27 cellular contexts compared by ENCODE assay signal in the genomic region with DNA sequence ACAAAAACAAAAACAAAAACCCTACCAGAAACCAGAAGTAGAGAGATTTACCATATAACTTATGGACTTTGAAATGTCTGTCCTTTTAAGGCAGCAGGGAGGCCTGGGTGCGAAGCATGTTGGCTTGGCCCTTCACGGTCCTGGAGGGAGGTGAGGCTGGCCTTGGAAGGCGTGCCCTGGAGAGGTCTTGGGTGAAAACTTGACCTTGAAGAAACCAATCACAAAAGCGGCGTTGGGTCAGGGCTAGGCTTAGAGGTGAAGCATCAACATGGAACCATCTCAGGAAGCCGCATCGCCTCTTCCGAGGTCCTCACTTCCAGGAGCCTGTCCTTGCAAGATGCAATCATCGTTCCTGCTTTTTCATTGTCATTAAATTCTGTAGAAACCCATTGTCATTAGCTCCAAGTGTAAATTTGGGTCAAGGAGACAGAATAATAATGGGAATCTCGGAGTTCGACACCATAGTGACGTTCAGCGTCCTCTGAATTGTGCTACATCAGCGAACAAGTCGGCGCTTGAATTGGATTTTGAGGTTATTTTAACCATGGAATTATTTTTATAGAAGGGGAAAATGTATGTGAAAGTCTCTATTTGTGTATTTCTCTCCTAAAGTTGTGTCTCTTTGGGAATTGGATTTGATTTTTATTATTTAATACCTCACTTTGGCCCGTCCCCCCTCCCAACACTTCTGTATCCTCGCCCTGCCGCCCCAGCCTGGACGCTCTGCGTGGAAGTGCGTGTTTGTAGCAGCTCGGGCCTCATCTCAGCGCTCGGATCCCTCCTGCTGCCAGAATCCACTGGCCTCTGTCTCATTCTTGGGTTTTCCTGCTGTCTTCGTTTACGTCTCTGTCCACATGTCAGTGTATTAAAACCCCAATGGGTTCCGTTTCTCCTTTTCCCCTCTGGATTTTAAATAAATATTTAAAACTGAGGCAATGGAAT. TPM values are rescaled to one million over a fixed set of nuclear protein-coding genes. Genes with fewer than 3 reads are reported as not detected.
DNase-seq lines count a peak whose midpoint lies in the region; FAIRE-seq and TF ChIP-seq lines count a peak whose summit lies in the region.
"Had no signal": no experiment of that assay in that cellular context is flagged by ENCODE, and none has a peak within 500 bp of the region (broad histone marks: within the 10 kb centered on the region; RNA-seq: fewer than 3 reads in every experiment).

No MANE protein-coding gene starts in this region.

- H3K9me3 Mint-ChIP-seq in Calu3 (ENCODE audit: low read depth, unreplicated experiment): no peaks in the 10 kb centered on the region
- H3K9me3 Mint-ChIP-seq in activated CD4-positive, alpha-beta memory T cell treated with anti-CD3 and anti-CD28 coated beads for 36 hours: no peaks in the 10 kb centered on the region
- H3K9me3 Mint-ChIP-seq: activated naive CD8-positive, alpha-beta T cell treated with anti-CD3 and anti-CD28 coated beads for 36 hours; CD4-positive, alpha-beta memory T cell; HFFc6 had no signal

- H3K36me3 ChIP-seq in kidney (ENCODE audit: control insufficient read depth in 1 of 2, insufficient read depth in 2 of 2, low read length in 2 of 2) (peaks cover 0 to 5% of the 10 kb centered on the region in 2 donors), stomach (peaks cover 0 to 19% (median 13%) of the 10 kb centered on the region in 4 donors), tibial nerve (peaks cover 0 to 54% (median 0%) of the 10 kb centered on the region in 3 donors)

- intact Hi-C loops in Calu3 (cut with micrococcal nuclease; ENCODE audit: unreplicated experiment) (no loop called here), kidney (cut with DNase I) (no loop called here), stomach (cut with DNase I; ENCODE audit: low total_unique reads) (no loop called here)
- intact Hi-C loops in activated CD4-positive, alpha-beta memory T cell treated with anti-CD3 and anti-CD28 coated beads for 36 hours (cut with micrococcal nuclease): no loop called here

- POLR2A ChIA-PET in activated CD4-positive, alpha-beta memory T cell treated with anti-CD3 and anti-CD28 coated beads for 36 hours (lab: Charles Lee): no interaction called here

- BruUV-seq in Calu3 (replicated peaks; lab: Mats Ljungman, UMichigan): TSS peak; percentile 34

- H3K27ac ChIP-seq in kidney (ENCODE audit: low read depth in 2 of 2, low read length in 2 of 2): no peak overlapping the region
- no peak overlapping the region for H3K27ac ChIP-seq in stomach
- no peak overlapping the region for H3K27ac ChIP-seq in tibial nerve

- FAIRE-seq in kidney (lab: Jason Lieb, UNC): no peak
- no peak for FAIRE-seq in GM19239 (lab: Jason Lieb, UNC)

- H3K27me3 Mint-ChIP-seq in Calu3 (ENCODE audit: unreplicated experiment): no peaks in the 10 kb centered on the region
- no peaks in the 10 kb centered on the region for H3K27me3 Mint-ChIP-seq in activated CD4-positive, alpha-beta memory T cell treated with anti-CD3 and anti-CD28 coated beads for 36 hours
- H3K27me3 Mint-ChIP-seq: activated naive CD8-positive, alpha-beta T cell treated with anti-CD3 and anti-CD28 coated beads for 36 hours had no signal

- WGBS in stomach, 5 donors: 85 to 92% (median 90%) methylated on average over 28 of the region's 28 CpGs
- WGBS in tibial nerve, 2 donors: 89 to 90% methylated on average over 28 of the region's 28 CpGs

- no peaks in the 10 kb centered on the region for H3K4me1 Mint-ChIP-seq in Calu3 (ENCODE audit: low read depth, unreplicated experiment)
- no peaks in the 10 kb centered on the region for H3K4me1 Mint-ChIP-seq in activated CD4-positive, alpha-beta memory T cell treated with anti-CD3 and anti-CD28 coated beads for 36 hours (ENCODE audit: low read depth)
- H3K4me1 Mint-ChIP-seq: activated naive CD8-positive, alpha-beta T cell treated with anti-CD3 and anti-CD28 coated beads for 36 hours; CD4-positive, alpha-beta memory T cell; naive B cell had no signal

- DNase-seq in Calu3 (no peak), kidney (peak; percentile 36), stomach (peak; percentile 24), tibial nerve (ENCODE audit: low spot score in 2 of 2) (no peak), GM19239 (ENCODE audit: insufficient read length, low spot score) (no peak)
- DNase-seq in activated CD4-positive, alpha-beta memory T cell treated with anti-CD3 and anti-CD28 coated beads for 36 hours: peak; percentile 5
- no peak for DNase-seq in activated CD4-positive, CD25-positive, alpha-beta regulatory T cell (lab: John Stamatoyannopoulos, UW)
- DNase-seq: activated CD8-positive, alpha-beta T cell treated with anti-CD3 and anti-CD28 coated beads, Interleukin-2, amount 10 ng/mL, durations not matched to agents 7 days and 5 days; activated naive CD8-positive, alpha-beta T cell treated with anti-CD3 and anti-CD28 coated beads for 36 hours; CD4-positive, alpha-beta memory T cell; DMS79; HFFc6; mesendoderm; naive B cell; NCI-H1048; NCI-H1930; NCI-H82; OCI-M1; Right ventricle myocardium superior; stimulated activated CD4-positive, alpha-beta T cell treated with anti-CD3 and anti-CD28 coated beads, Interleukin-12 subunit alpha, Interleukin-12 subunit beta, amount 100 ng/mL, for 4 hours; stimulated activated CD4-positive, alpha-beta T cell treated with anti-CD3 and anti-CD28 coated beads, Interleukin-4, amount 100 ng/mL, for 4 hours; T-helper 9 cell had no signal

- H3K9me3 ChIP-seq in kidney (ENCODE audit: control insufficient read depth in 1 of 2, low read length in 2 of 2) (no peaks in the 10 kb centered on the region), stomach (no peaks in the 10 kb centered on the region), tibial nerve (no peaks in the 10 kb centered on the region)

- no peak overlapping the region for H3K9ac ChIP-seq in kidney (ENCODE audit: low read length in 2 of 2)

- TF ChIP-seq POLR2A in stomach (IDR thresholded peaks at IDR 0.05) (no peak), tibial nerve (IDR thresholded peaks at IDR 0.05) (no peak)

- no peak overlapping the region for H3K27ac Mint-ChIP-seq in Calu3 (ENCODE audit: unreplicated experiment)
- no peak overlapping the region for H3K27ac Mint-ChIP-seq in activated CD4-positive, alpha-beta memory T cell treated with anti-CD3 and anti-CD28 coated beads for 36 hours
- H3K27ac Mint-ChIP-seq: activated CD8-positive, alpha-beta T cell treated with anti-CD3 and anti-CD28 coated beads, Interleukin-2, amount 10 ng/mL, durations not matched to agents 7 days and 5 days; activated naive CD8-positive, alpha-beta T cell treated with anti-CD3 and anti-CD28 coated beads for 36 hours; HFFc6 had no signal

- CTCF ChIA-PET in Calu3 (lab: Charles Lee): no interaction called here
- CTCF ChIA-PET in activated CD4-positive, alpha-beta memory T cell treated with anti-CD3 and anti-CD28 coated beads for 36 hours (lab: Charles Lee): interaction anchor here (1.2 to 2.2 kb wide), 2 partner anchors 21 to 229 kb away, joined by 3 to 6 read pairs; no protein-coding TSS in a partner anchor

- peaks cover 5% of the 10 kb centered on the region for H3K36me3 Mint-ChIP-seq in Calu3 (ENCODE audit: insufficient read depth, unreplicated experiment)
- no peaks in the 10 kb centered on the region for H3K36me3 Mint-ChIP-seq in activated CD4-positive, alpha-beta memory T cell treated with anti-CD3 and anti-CD28 coated beads for 36 hours
- H3K36me3 Mint-ChIP-seq: activated naive CD8-positive, alpha-beta T cell treated with anti-CD3 and anti-CD28 coated beads for 36 hours; CD4-positive, alpha-beta memory T cell had no signal

- H3K27me3 ChIP-seq in stomach (no peaks in the 10 kb centered on the region), tibial nerve (no peaks in the 10 kb centered on the region)

- no peak overlapping the region for H3K4me3 ChIP-seq in kidney (ENCODE audit: low read length in 2 of 2)
- no peak overlapping the region for H3K4me3 ChIP-seq in stomach
- H3K4me3 ChIP-seq in tibial nerve: no peak overlapping the region

- no peak for TF ChIP-seq CTCF in Calu3 (IDR thresholded peaks at IDR 0.05; ENCODE audit: unreplicated experiment)
- no peak for TF ChIP-seq CTCF in kidney (IDR thresholded peaks at IDR 0.05; ENCODE audit: borderline replicate concordance, extremely low read depth, insufficient read depth)
- TF ChIP-seq CTCF in stomach (IDR thresholded peaks at IDR 0.05): no peak
- TF ChIP-seq CTCF in tibial nerve (IDR thresholded peaks at IDR 0.05): no peak

- H3K4me1 ChIP-seq in kidney (ENCODE audit: control insufficient read depth in 1 of 2, insufficient read depth in 1 of 2, low read depth in 1 of 2, low read length in 2 of 2) (no peaks in the 10 kb centered on the region), stomach (peaks cover 0 to 8% (median 2%) of the 10 kb centered on the region in 4 donors), tibial nerve (no peaks in the 10 kb centered on the region)

- TF ChIP-seq EP300 in stomach (IDR thresholded peaks at IDR 0.05) (no peak), tibial nerve (IDR thresholded peaks at IDR 0.05) (no peak)

- H3K4me3 Mint-ChIP-seq in Calu3 (ENCODE audit: low read depth, unreplicated experiment): no peak overlapping the region
- H3K4me3 Mint-ChIP-seq in activated CD4-positive, alpha-beta memory T cell treated with anti-CD3 and anti-CD28 coated beads for 36 hours: no peak overlapping the region
- H3K4me3 Mint-ChIP-seq: activated CD8-positive, alpha-beta T cell treated with anti-CD3 and anti-CD28 coated beads, Interleukin-2, amount 10 ng/mL, durations not matched to agents 7 days and 5 days; activated naive CD8-positive, alpha-beta T cell treated with anti-CD3 and anti-CD28 coated beads for 36 hours; CD4-positive, alpha-beta memory T cell; HFFc6; naive B cell had no signal

RNA-seq across cellular contexts. Expression of a gene that starts 11.1 kb away (rescaled TPM):
- total RNA-seq in Calu3 (2022): not detected in 2 replicates
- not detected for total RNA-seq in activated CD4-positive, alpha-beta memory T cell treated with anti-CD3 and anti-CD28 coated beads for 36 hours
- not detected for total RNA-seq in kidney
- polyA plus RNA-seq in kidney (ENCODE audit: insufficient read depth, low read depth, low replicate concordance): 0.73 TPM
- 1 to 10 TPM in 2 of 5 donors, not detected in 3; 1.6 to 2.2 TPM for total RNA-seq in stomach
- 10 to 100 TPM in 1 of 3 donors, 1 to 10 TPM in 2; 2.9 to 14.8 (median 3.9) TPM for polyA plus RNA-seq in stomach
- total RNA-seq in tibial nerve: not detected
- total RNA-seq: activated CD8-positive, alpha-beta T cell treated with anti-CD3 and anti-CD28 coated beads, Interleukin-2, amount 10 ng/mL, durations not matched to agents 7 days and 5 days; activated naive CD8-positive, alpha-beta T cell treated with anti-CD3 and anti-CD28 coated beads for 36 hours; CD4-positive, alpha-beta memory T cell; fibroblast of lung; glomerular endothelial cell; HFFc6; kidney epithelial cell; LHCN-M2 had no signal
- polyA plus RNA-seq: CD4-positive, alpha-beta memory T cell; fibroblast of lung had no signal

RNA-seq across cellular contexts. Expression of a gene that starts 17.8 kb away (rescaled TPM):
- total RNA-seq in Calu3 (2022): not detected in 2 replicates
- not detected for total RNA-seq in activated CD4-positive, alpha-beta memory T cell treated with anti-CD3 and anti-CD28 coated beads for 36 hours
- total RNA-seq in kidney: not detected
- not detected for polyA plus RNA-seq in kidney (ENCODE audit: insufficient read depth, low read depth, low replicate concordance)
- total RNA-seq in stomach: 1 to 10 TPM in 2 of 5 donors, not detected in 3; 1.2 to 2.0 TPM
- 10 to 100 TPM in 1 of 3 donors, 1 to 10 TPM in 1, not detected in 1; 4.9 to 17.1 TPM for polyA plus RNA-seq in stomach
- total RNA-seq in tibial nerve: not detected
- total RNA-seq: activated CD8-positive, alpha-beta T cell treated with anti-CD3 and anti-CD28 coated beads, Interleukin-2, amount 10 ng/mL, durations not matched to agents 7 days and 5 days; activated naive CD8-positive, alpha-beta T cell treated with anti-CD3 and anti-CD28 coated beads for 36 hours; CD4-positive, alpha-beta memory T cell; fibroblast of lung; glomerular endothelial cell; HFFc6; kidney epithelial cell; LHCN-M2; Right ventricle myocardium superior; urinary bladder had no signal
- polyA plus RNA-seq: CD4-positive, alpha-beta memory T cell; fibroblast of lung had no signal

Comparison
In these comparisons a context has a peak if more than half of its experiments do, and no peak if none do; other contexts are left out.
1. DNase-seq: peak in activated CD4-positive, alpha-beta memory T cell treated with anti-CD3 and anti-CD28 coated beads for 36 hours (single experiment), kidney (single experiment) and stomach (single experiment); none in Calu3 (single experiment), tibial nerve (0 of 2), activated CD4-positive, CD25-positive, alpha-beta regulatory T cell (0 of 4) and GM19239 (single experiment).